Comparison of ENCODE assay signal across 1 cellular context in genomic region chr20:3739926-3740599, GRCh38.
A peak's percentile ranks its signal among the peaks of the same experiment; 100 is the strongest.
TF ChIP-seq lines count a peak whose summit lies in the region.

No MANE protein-coding gene starts in this region.

TF ChIP-seq in HepG2, 621 proteins besides CTCF, POLR2A, EP300 and RAD21 (continued from another document and continues in another):
- TF ChIP-seq, protein P1, sequence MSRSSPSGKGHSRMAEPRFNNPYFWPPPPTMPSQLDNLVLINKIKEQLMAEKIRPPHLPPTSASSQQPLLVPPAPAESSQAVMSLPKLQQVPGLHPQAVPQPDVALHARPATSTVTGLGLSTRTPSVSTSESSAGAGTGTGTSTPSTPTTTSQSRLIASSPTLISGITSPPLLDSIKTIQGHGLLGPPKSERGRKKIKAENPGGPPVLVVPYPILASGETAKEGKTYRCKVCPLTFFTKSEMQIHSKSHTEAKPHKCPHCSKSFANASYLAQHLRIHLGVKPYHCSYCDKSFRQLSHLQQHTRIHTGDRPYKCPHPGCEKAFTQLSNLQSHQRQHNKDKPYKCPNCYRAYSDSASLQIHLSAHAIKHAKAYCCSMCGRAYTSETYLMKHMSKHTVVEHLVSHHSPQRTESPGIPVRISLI (CRISPR knock-in tag; IDR thresholded peaks at IDR 0.05; ENCODE audit: borderline replicate concordance) = no peak
- TF ChIP-seq, protein P2, sequence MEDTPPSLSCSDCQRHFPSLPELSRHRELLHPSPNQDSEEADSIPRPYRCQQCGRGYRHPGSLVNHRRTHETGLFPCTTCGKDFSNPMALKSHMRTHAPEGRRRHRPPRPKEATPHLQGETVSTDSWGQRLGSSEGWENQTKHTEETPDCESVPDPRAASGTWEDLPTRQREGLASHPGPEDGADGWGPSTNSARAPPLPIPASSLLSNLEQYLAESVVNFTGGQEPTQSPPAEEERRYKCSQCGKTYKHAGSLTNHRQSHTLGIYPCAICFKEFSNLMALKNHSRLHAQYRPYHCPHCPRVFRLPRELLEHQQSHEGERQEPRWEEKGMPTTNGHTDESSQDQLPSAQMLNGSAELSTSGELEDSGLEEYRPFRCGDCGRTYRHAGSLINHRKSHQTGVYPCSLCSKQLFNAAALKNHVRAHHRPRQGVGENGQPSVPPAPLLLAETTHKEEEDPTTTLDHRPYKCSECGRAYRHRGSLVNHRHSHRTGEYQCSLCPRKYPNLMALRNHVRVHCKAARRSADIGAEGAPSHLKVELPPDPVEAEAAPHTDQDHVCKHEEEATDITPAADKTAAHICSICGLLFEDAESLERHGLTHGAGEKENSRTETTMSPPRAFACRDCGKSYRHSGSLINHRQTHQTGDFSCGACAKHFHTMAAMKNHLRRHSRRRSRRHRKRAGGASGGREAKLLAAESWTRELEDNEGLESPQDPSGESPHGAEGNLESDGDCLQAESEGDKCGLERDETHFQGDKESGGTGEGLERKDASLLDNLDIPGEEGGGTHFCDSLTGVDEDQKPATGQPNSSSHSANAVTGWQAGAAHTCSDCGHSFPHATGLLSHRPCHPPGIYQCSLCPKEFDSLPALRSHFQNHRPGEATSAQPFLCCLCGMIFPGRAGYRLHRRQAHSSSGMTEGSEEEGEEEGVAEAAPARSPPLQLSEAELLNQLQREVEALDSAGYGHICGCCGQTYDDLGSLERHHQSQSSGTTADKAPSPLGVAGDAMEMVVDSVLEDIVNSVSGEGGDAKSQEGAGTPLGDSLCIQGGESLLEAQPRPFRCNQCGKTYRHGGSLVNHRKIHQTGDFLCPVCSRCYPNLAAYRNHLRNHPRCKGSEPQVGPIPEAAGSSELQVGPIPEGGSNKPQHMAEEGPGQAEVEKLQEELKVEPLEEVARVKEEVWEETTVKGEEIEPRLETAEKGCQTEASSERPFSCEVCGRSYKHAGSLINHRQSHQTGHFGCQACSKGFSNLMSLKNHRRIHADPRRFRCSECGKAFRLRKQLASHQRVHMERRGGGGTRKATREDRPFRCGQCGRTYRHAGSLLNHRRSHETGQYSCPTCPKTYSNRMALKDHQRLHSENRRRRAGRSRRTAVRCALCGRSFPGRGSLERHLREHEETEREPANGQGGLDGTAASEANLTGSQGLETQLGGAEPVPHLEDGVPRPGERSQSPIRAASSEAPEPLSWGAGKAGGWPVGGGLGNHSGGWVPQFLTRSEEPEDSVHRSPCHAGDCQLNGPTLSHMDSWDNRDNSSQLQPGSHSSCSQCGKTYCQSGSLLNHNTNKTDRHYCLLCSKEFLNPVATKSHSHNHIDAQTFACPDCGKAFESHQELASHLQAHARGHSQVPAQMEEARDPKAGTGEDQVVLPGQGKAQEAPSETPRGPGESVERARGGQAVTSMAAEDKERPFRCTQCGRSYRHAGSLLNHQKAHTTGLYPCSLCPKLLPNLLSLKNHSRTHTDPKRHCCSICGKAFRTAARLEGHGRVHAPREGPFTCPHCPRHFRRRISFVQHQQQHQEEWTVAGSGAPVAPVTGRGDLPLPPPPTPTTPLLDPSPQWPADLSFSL (CRISPR knock-in tag; IDR thresholded peaks at IDR 0.05) = no peak
- TF ChIP-seq E2F1 (CRISPR knock-in tag; IDR thresholded peaks at IDR 0.05) (no peak), SIX1 (CRISPR knock-in tag; IDR thresholded peaks at IDR 0.05; ENCODE audit: borderline replicate concordance) (no peak), CSRNP2 (CRISPR knock-in tag; conservative IDR thresholded peaks at IDR 0.05; ENCODE audit: low read depth) (no peak), KLF16 (CRISPR knock-in tag; IDR thresholded peaks at IDR 0.05) (no peak), ZNF30 (CRISPR knock-in tag; IDR thresholded peaks at IDR 0.05) (0 out of 2 replicates have a peak, but pooled peaks have one; percentile 18), SOX5 (CRISPR knock-in tag; IDR thresholded peaks at IDR 0.05; ENCODE audit: borderline replicate concordance) (no peak), AGO1 (IDR thresholded peaks at IDR 0.05; ENCODE audit: low read depth, low read length, poor library complexity, severe bottlenecking) (no peak), HHEX (CRISPR knock-in tag; IDR thresholded peaks at IDR 0.05) (no peak), JARID2 (CRISPR knock-in tag; IDR thresholded peaks at IDR 0.05; ENCODE audit: insufficient replicate concordance) (no peak), ZNF3 (CRISPR knock-in tag; IDR thresholded peaks at IDR 0.05) (no peak), ZNF670 (CRISPR knock-in tag; IDR thresholded peaks at IDR 0.05; ENCODE audit: borderline replicate concordance) (no peak), RAD51 (IDR thresholded peaks at IDR 0.05; ENCODE audit: borderline replicate concordance) (no peak), TEF (CRISPR knock-in tag; IDR thresholded peaks at IDR 0.05) (no peak), ZNF552 (CRISPR knock-in tag; IDR thresholded peaks at IDR 0.05; ENCODE audit: borderline replicate concordance) (0 out of 2 replicates have a peak, but pooled peaks have one; percentile 24), ZNF619 (CRISPR knock-in tag; IDR thresholded peaks at IDR 0.05) (peak; percentile 70; the same call in 1 of the 2 replicates), FOXK2 (IDR thresholded peaks at IDR 0.05) (no peak), ZFX (CRISPR knock-in tag; IDR thresholded peaks at IDR 0.05; ENCODE audit: low read depth) (peak; percentile 62), ATRX (CRISPR knock-in tag; IDR thresholded peaks at IDR 0.05; ENCODE audit: borderline replicate concordance) (no peak), STAT6 (CRISPR knock-in tag; IDR thresholded peaks at IDR 0.05; ENCODE audit: borderline replicate concordance) (no peak), FIP1L1 (IDR thresholded peaks at IDR 0.05; ENCODE audit: borderline replicate concordance, insufficient read depth, low read depth, low read length) (no peak), KLF9 (CRISPR knock-in tag; IDR thresholded peaks at IDR 0.05; ENCODE audit: low read depth) (no peak), ZNF678 (CRISPR knock-in tag; IDR thresholded peaks at IDR 0.05) (no peak), KDM3A (CRISPR knock-in tag; IDR thresholded peaks at IDR 0.05; ENCODE audit: low read depth) (no peak), TEAD2 (CRISPR knock-in tag; IDR thresholded peaks at IDR 0.05) (no peak), CREM (IDR thresholded peaks at IDR 0.05) (no peak), CREM (CRISPR knock-in tag; IDR thresholded peaks at IDR 0.05) (no peak), E2F5 (CRISPR knock-in tag; conservative IDR thresholded peaks at IDR 0.05) (no peak), ZNF550 (CRISPR knock-in tag; IDR thresholded peaks at IDR 0.05; ENCODE audit: borderline replicate concordance) (no peak; the same call in 1 of the 2 replicates)
- TF ChIP-seq, protein P3, sequence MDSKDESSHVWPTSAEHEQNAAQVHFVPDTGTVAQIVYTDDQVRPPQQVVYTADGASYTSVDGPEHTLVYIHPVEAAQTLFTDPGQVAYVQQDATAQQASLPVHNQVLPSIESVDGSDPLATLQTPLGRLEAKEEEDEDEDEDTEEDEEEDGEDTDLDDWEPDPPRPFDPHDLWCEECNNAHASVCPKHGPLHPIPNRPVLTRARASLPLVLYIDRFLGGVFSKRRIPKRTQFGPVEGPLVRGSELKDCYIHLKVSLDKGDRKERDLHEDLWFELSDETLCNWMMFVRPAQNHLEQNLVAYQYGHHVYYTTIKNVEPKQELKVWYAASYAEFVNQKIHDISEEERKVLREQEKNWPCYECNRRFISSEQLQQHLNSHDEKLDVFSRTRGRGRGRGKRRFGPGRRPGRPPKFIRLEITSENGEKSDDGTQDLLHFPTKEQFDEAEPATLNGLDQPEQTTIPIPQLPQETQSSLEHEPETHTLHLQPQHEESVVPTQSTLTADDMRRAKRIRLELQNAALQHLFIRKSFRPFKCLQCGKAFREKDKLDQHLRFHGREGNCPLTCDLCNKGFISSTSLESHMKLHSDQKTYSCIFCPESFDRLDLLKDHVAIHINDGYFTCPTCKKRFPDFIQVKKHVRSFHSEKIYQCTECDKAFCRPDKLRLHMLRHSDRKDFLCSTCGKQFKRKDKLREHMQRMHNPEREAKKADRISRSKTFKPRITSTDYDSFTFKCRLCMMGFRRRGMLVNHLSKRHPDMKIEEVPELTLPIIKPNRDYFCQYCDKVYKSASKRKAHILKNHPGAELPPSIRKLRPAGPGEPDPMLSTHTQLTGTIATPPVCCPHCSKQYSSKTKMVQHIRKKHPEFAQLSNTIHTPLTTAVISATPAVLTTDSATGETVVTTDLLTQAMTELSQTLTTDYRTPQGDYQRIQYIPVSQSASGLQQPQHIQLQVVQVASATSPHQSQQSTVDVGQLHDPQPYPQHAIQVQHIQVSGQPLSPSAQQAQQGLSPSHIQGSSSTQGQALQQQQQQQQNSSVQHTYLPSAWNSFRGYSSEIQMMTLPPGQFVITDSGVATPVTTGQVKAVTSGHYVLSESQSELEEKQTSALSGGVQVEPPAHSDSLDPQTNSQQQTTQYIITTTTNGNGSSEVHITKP (CRISPR knock-in tag; IDR thresholded peaks at IDR 0.05; ENCODE audit: low read depth) = no peak
- TF ChIP-seq, protein P4, sequence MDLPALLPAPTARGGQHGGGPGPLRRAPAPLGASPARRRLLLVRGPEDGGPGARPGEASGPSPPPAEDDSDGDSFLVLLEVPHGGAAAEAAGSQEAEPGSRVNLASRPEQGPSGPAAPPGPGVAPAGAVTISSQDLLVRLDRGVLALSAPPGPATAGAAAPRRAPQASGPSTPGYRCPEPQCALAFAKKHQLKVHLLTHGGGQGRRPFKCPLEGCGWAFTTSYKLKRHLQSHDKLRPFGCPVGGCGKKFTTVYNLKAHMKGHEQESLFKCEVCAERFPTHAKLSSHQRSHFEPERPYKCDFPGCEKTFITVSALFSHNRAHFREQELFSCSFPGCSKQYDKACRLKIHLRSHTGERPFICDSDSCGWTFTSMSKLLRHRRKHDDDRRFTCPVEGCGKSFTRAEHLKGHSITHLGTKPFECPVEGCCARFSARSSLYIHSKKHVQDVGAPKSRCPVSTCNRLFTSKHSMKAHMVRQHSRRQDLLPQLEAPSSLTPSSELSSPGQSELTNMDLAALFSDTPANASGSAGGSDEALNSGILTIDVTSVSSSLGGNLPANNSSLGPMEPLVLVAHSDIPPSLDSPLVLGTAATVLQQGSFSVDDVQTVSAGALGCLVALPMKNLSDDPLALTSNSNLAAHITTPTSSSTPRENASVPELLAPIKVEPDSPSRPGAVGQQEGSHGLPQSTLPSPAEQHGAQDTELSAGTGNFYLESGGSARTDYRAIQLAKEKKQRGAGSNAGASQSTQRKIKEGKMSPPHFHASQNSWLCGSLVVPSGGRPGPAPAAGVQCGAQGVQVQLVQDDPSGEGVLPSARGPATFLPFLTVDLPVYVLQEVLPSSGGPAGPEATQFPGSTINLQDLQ (CRISPR knock-in tag; IDR thresholded peaks at IDR 0.05) = no peak
- TF ChIP-seq, protein P5, sequence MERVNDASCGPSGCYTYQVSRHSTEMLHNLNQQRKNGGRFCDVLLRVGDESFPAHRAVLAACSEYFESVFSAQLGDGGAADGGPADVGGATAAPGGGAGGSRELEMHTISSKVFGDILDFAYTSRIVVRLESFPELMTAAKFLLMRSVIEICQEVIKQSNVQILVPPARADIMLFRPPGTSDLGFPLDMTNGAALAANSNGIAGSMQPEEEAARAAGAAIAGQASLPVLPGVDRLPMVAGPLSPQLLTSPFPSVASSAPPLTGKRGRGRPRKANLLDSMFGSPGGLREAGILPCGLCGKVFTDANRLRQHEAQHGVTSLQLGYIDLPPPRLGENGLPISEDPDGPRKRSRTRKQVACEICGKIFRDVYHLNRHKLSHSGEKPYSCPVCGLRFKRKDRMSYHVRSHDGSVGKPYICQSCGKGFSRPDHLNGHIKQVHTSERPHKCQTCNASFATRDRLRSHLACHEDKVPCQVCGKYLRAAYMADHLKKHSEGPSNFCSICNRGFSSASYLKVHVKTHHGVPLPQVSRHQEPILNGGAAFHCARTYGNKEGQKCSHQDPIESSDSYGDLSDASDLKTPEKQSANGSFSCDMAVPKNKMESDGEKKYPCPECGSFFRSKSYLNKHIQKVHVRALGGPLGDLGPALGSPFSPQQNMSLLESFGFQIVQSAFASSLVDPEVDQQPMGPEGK (CRISPR knock-in tag; IDR thresholded peaks at IDR 0.05) = peak; percentile 56; the same call in 1 of the 2 replicates
